8 cellular contexts compared by ENCODE assay signal in the genomic region with DNA sequence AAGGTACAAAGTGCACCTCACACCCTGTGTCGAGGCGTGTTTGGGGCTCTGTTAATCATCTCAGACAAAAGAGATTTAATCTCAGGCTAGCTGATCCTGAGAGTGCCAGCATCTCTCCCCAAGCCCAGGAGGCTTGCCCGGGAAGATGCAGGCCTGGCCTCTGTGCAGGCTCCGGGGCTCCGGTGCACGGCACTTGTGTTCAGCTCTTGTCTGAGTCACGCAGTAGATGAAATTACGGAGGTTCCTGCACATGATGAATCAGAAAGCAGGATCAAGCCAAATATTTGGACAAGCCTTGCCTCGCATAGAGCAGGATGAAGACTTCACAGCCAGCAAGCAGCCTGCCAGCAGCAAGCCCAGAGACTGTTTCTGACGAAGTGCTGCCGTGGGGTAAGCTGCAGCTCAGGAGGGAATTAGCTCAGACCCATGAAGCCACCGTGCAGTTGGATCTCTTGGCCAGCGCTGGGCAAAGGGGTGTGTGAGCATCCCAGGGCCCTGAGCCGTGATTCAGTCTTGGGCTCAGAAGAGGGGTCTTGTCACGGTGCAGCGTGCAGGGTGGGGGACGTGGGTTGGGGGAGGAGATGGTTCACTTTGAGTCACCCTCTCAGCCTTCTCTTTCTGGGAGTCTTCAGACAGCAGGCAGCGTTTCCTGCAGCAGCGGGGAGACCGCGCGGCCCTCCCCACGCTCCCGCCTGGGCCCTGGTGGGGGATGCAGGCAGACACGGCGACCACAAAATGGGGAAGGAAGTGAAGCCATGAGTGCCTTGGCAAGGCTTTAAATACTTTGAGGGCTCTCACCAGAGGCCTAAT.
DNase-seq lines count a peak whose midpoint lies in the region; ATAC-seq and TF ChIP-seq lines count a peak whose summit lies in the region.

No MANE protein-coding gene starts in this region.

- no peaks in the 10 kb centered on the region for H3K9me3 Mint-ChIP-seq in activated T-cell treated with anti-CD3 and anti-CD28 coated beads, Interleukin-2, amount 50 U/mL, for 72 hours

- CTCF ChIA-PET in HEK293T (lab: Yijun Ruan, JAX): no interaction called here

- ATAC-seq in GM19467 (IDR thresholded peaks at IDR 0.05; ENCODE audit: unreplicated experiment): peak; percentile 57
- peak; percentile 61 to 62 for ATAC-seq in activated T-cell treated with anti-CD3 and anti-CD28 coated beads, Interleukin-2, amount 50 U/mL, for 72 hours (replicated peaks in 1 of 2)

- peak overlapping the region in 1 of 2 donors; percentile 20 for H3K4me3 Mint-ChIP-seq in activated T-cell treated with anti-CD3 and anti-CD28 coated beads, Interleukin-2, amount 50 U/mL, for 72 hours

- H3K36me3 Mint-ChIP-seq in activated T-cell treated with anti-CD3 and anti-CD28 coated beads, Interleukin-2, amount 50 U/mL, for 72 hours (ENCODE audit: insufficient read depth in 2 of 2): no peaks in the 10 kb centered on the region

- peaks cover 23% of the 10 kb centered on the region for H3K4me1 Mint-ChIP-seq in activated T-cell treated with anti-CD3 and anti-CD28 coated beads, Interleukin-2, amount 50 U/mL, for 72 hours (ENCODE audit: low read depth)

- no peak overlapping the region for H3K27ac Mint-ChIP-seq in activated T-cell treated with anti-CD3 and anti-CD28 coated beads, Interleukin-2, amount 50 U/mL, for 72 hours

- POLR2A ChIA-PET in HEK293T (lab: Yijun Ruan, JAX): no interaction called here

- intact Hi-C loops in head of caudate nucleus (cut with DNase I): loop anchor here (5.0 kb wide), 1 partner anchor 86 kb away; no protein-coding TSS in a partner anchor

- peak; percentile 63 for DNase-seq in Ammon's horn (ENCODE audit: low spot score)
- peak; percentile 96 for DNase-seq in M059J (ENCODE audit: low read depth)
- DNase-seq in activated T-cell treated with anti-CD3 and anti-CD28 coated beads, Interleukin-2, amount 50 U/mL, for 72 hours: peak; percentile 17 to 20
- peak; percentile 33 to 92 (median 70) for DNase-seq in head of caudate nucleus
- peak; percentile 82 for DNase-seq in putamen (ENCODE audit: low spot score)
- DNase-seq in HEK293T (ENCODE audit: extremely low spot score): no peak
- no peak for DNase-seq in NCI-H1694 treated with DMSO at 0.1 percent for 48 hours (lab: John Stamatoyannopoulos, UW)

- H3K27me3 Mint-ChIP-seq in activated T-cell treated with anti-CD3 and anti-CD28 coated beads, Interleukin-2, amount 50 U/mL, for 72 hours (ENCODE audit: low read depth): no peaks in the 10 kb centered on the region

TF ChIP-seq in HEK293T, 16 proteins besides CTCF, POLR2A, EP300 and RAD21:
- TF ChIP-seq SP1 (IDR thresholded peaks at IDR 0.05) (no peak), BHLHE40 (IDR thresholded peaks at IDR 0.05; ENCODE audit: borderline replicate concordance) (no peak), SUZ12 (IDR thresholded peaks at IDR 0.05) (no peak), TARDBP (IDR thresholded peaks at IDR 0.05) (no peak), ELF4 (IDR thresholded peaks at IDR 0.05) (no peak), LEF1 (IDR thresholded peaks at IDR 0.05; ENCODE audit: borderline replicate concordance) (no peak), FOXA1 (IDR thresholded peaks at IDR 0.05) (no peak)
- TF ChIP-seq, protein P1, sequence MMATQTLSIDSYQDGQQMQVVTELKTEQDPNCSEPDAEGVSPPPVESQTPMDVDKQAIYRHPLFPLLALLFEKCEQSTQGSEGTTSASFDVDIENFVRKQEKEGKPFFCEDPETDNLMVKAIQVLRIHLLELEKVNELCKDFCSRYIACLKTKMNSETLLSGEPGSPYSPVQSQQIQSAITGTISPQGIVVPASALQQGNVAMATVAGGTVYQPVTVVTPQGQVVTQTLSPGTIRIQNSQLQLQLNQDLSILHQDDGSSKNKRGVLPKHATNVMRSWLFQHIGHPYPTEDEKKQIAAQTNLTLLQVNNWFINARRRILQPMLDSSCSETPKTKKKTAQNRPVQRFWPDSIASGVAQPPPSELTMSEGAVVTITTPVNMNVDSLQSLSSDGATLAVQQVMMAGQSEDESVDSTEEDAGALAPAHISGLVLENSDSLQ (IDR thresholded peaks at IDR 0.05): no peak

Comparison
In these comparisons a context has a peak if more than half of its experiments do, and no peak if none do; other contexts are left out.
1. DNase-seq: peak in Ammon's horn (single experiment), M059J (single experiment), activated T-cell treated with anti-CD3 and anti-CD28 coated beads, Interleukin-2, amount 50 U/mL, for 72 hours (2 of 2), head of caudate nucleus (42 of 42) and putamen (single experiment); none in HEK293T (single experiment) and NCI-H1694 treated with DMSO at 0.1 percent for 48 hours (single experiment).